In the genomic region with DNA sequence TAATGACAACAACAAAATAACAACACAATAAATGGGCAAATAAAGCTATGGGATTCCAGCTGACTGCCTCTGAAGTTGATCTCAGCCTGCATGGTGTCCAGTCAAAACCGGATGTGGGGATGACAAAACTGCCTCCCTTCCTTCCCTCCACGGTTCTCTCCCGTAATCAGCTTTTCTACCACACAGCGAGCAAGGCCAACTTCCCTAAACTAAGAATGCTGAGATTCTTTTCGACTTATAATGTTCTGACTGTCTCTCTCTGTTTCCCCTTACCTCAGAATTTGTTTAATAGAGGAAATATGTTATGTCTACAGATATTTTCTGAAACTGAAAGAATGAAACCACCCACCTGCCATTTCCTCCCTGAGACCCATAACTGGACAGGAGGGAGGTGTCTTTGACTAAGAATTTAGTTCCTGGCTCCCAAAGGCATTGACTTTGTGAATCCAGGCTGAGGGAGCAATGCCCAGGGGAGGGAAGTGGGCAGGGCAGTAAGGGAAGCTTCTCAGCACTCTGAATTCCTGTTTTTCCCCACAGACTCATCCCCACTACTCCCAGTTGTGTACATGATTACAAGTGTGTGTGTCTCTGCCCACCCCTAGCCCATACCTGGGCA, we compare ENCODE assay signal across 8 cellular contexts. TPM values are rescaled to one million over a fixed set of nuclear protein-coding genes. Genes with fewer than 3 reads are reported as not detected.
DNase-seq lines count a peak whose midpoint lies in the region; ATAC-seq and TF ChIP-seq lines count a peak whose summit lies in the region.

No MANE protein-coding gene starts in this region.

- H3K9me3 ChIP-seq in esophagus squamous epithelium = no peaks in the 10 kb centered on the region

- no peaks in the 10 kb centered on the region for H3K27me3 ChIP-seq in esophagus squamous epithelium

- H3K36me3 Mint-ChIP-seq in activated T-cell treated with anti-CD3 and anti-CD28 coated beads, Interleukin-2, amount 50 U/mL, for 24 hours (ENCODE audit: low read depth) = peaks cover 24% of the 10 kb centered on the region

- DNase-seq in activated T-cell treated with anti-CD3 and anti-CD28 coated beads, Interleukin-2, amount 50 U/mL, for 24 hours = no peak
- DNase-seq in activated T-cell treated with anti-CD3 and anti-CD28 coated beads for 4 hours (no peak), RPMI8226 (peak; percentile 71), esophagus squamous epithelium (lab: John Stamatoyannopoulos, UW) (no peak), pons (ENCODE audit: low spot score) (peak; percentile 68), COLO829 (ENCODE audit: low spot score) (no peak), iPS-NIHi11 (ENCODE audit: low spot score) (no peak)

- peaks cover 0 to 32% (median 9%) of the 10 kb centered on the region in 3 donors for H3K4me1 ChIP-seq in esophagus squamous epithelium

- H3K27me3 Mint-ChIP-seq in activated T-cell treated with anti-CD3 and anti-CD28 coated beads, Interleukin-2, amount 50 U/mL, for 24 hours = no peaks in the 10 kb centered on the region

- H3K27ac ChIP-seq in esophagus squamous epithelium = peak overlapping the region in 3 of 4 donors; percentile 84 to 88 (median 84)

- TF ChIP-seq CTCF in esophagus squamous epithelium (IDR thresholded peaks at IDR 0.05) = no peak

- intact Hi-C loops in esophagus squamous epithelium (cut with DNase I) = no loop called here

- H3K36me3 ChIP-seq in esophagus squamous epithelium = peaks cover 0 to 6% (median 0%) of the 10 kb centered on the region in 3 donors

- H3K4me3 ChIP-seq in esophagus squamous epithelium = peak overlapping the region in 3 of 4 donors; percentile 34 to 62 (median 36)

- peak; percentile 77 for ATAC-seq in HG03039 (IDR thresholded peaks at IDR 0.05; ENCODE audit: unreplicated experiment)

- peaks cover 15% of the 10 kb centered on the region for H3K9me3 Mint-ChIP-seq in activated T-cell treated with anti-CD3 and anti-CD28 coated beads, Interleukin-2, amount 50 U/mL, for 24 hours

- peak overlapping the region; percentile 39 for H3K4me3 Mint-ChIP-seq in activated T-cell treated with anti-CD3 and anti-CD28 coated beads, Interleukin-2, amount 50 U/mL, for 24 hours

- peak overlapping the region; percentile 85 for H3K27ac Mint-ChIP-seq in activated T-cell treated with anti-CD3 and anti-CD28 coated beads, Interleukin-2, amount 50 U/mL, for 24 hours

- WGBS in esophagus squamous epithelium, 2 donors = 54 to 60% methylated on average over 5 of the region's 5 CpGs

- peaks cover 30% of the 10 kb centered on the region for H3K4me1 Mint-ChIP-seq in activated T-cell treated with anti-CD3 and anti-CD28 coated beads, Interleukin-2, amount 50 U/mL, for 24 hours (ENCODE audit: low read depth)

- peak in 1 of 4 donors; percentile 30 for TF ChIP-seq POLR2A in esophagus squamous epithelium (IDR thresholded peaks at IDR 0.05)

RNA-seq across cellular contexts. Expression of gene TLR1, which starts 1.0 kb away (rescaled TPM):
- 10 to 100 TPM in 2 of 4 donors, 1 to 10 TPM in 2; 2.5 to 11.3 (median 10.3) TPM for total RNA-seq in esophagus squamous epithelium

RNA-seq across cellular contexts. Expression of gene TLR10, which starts 22.8 kb away (rescaled TPM):
- total RNA-seq in esophagus squamous epithelium = under 1 TPM in 3 of 4 donors, not detected in 1; 0.09 to 0.38 (median 0.38) TPM

RNA-seq across cellular contexts. Expression of gene TLR6, which starts 51.0 kb away (rescaled TPM):
- 1 to 10 TPM; 1.1 to 3.3 (median 2.5) TPM for total RNA-seq in esophagus squamous epithelium

Comparison
In these comparisons a context has a peak if more than half of its experiments do, and no peak if none do; other contexts are left out.
1. DNase-seq: peak in RPMI8226 (single experiment) and pons (single experiment); none in activated T-cell treated with anti-CD3 and anti-CD28 coated beads, Interleukin-2, amount 50 U/mL, for 24 hours (single experiment), activated T-cell treated with anti-CD3 and anti-CD28 coated beads for 4 hours (single experiment), esophagus squamous epithelium (single experiment), COLO829 (single experiment) and iPS-NIHi11 (single experiment).